9 cellular contexts compared by ENCODE assay signal in the genomic region with DNA sequence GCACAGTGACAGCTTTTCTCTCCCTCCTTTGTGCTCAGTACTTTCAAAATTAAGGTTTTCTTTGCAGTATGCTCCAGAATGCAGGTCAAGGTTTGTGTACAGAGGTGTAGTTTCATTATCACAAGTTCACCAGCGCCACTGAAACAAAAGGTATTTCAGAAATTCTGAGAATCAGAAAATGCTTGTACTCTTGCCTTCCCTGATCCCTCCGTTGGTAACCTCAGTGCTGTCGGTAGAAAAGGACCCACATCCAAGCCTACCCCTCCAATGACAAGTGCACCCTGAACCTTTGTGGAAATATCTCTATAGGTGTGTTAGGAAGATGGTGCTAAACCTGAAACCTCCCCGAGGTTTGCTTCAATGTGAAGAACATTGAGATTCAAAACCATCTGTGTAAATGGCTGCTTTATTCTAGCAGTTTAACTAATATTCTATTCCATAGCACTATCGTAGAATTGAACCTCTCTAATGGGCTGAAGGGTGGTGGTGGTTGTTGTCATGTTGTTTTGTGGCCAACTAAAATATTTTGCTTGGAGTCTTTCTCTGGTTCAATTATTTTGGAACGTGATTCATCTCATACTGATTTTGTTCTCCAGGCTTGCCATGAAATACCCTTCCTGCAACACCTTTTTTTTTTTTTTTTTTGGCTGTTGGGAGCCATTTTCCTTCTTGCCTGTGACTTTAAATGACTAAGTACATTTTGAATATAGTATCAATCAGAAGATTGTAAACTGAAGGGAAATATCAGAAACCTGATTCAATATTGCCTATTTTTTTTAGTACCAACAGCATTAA. TPM values are rescaled to one million over a fixed set of nuclear protein-coding genes. Genes with fewer than 3 reads are reported as not detected.
DNase-seq lines count a peak whose midpoint lies in the region; ATAC-seq, FAIRE-seq and TF ChIP-seq lines count a peak whose summit lies in the region.
"Had no signal": no experiment of that assay in that cellular context is flagged by ENCODE, and none has a peak within 500 bp of the region (broad histone marks: within the 10 kb centered on the region; RNA-seq: fewer than 3 reads in every experiment).

No MANE protein-coding gene starts in this region.

- peaks cover 21% of the 10 kb centered on the region for H3K4me1 Mint-ChIP-seq in stimulated activated effector memory CD8-positive, alpha-beta T cell treated with anti-CD3 and anti-CD28 coated beads, Interleukin-12 subunit alpha, Interleukin-12 subunit beta, amount 100 ng/mL, for 72 hours

- DNase-seq in NCI-H2227 (lab: John Stamatoyannopoulos, UW; ENCODE audit: unreplicated experiment) (peak; percentile 16), dermis blood vessel endothelial cell (peak; percentile 43), urothelium cell line (ENCODE audit: low spot score) (no peak)
- peak in 1 of 2 donors; percentile 59 for DNase-seq in stimulated activated effector memory CD8-positive, alpha-beta T cell treated with anti-CD3 and anti-CD28 coated beads, Interleukin-12 subunit alpha, Interleukin-12 subunit beta, amount 100 ng/mL, for 72 hours (ENCODE audit: low spot score in 2 of 2)
- DNase-seq: H9 had no signal

- H3K9me3 Mint-ChIP-seq in stimulated activated effector memory CD8-positive, alpha-beta T cell treated with anti-CD3 and anti-CD28 coated beads, Interleukin-12 subunit alpha, Interleukin-12 subunit beta, amount 100 ng/mL, for 72 hours, result no peaks in the 10 kb centered on the region
- H3K9me3 Mint-ChIP-seq: H9, neural progenitor cell had no signal

- peak overlapping the region; percentile 55 for H3K4me3 Mint-ChIP-seq in stimulated activated effector memory CD8-positive, alpha-beta T cell treated with anti-CD3 and anti-CD28 coated beads, Interleukin-12 subunit alpha, Interleukin-12 subunit beta, amount 100 ng/mL, for 72 hours
- H3K4me3 Mint-ChIP-seq: H9, neural progenitor cell had no signal

- no peak for FAIRE-seq in urothelium cell line (lab: Jason Lieb, UNC)

- ATAC-seq in stimulated activated effector memory CD8-positive, alpha-beta T cell treated with anti-CD3 and anti-CD28 coated beads, Interleukin-12 subunit alpha, Interleukin-12 subunit beta, amount 100 ng/mL, for 72 hours, result peak; percentile 70
- ATAC-seq in GM21381 (IDR thresholded peaks at IDR 0.05; ENCODE audit: unreplicated experiment) (no peak), GM18873 (IDR thresholded peaks at IDR 0.05; ENCODE audit: low FRiP score, unreplicated experiment) (no peak)

- H3K36me3 Mint-ChIP-seq in stimulated activated effector memory CD8-positive, alpha-beta T cell treated with anti-CD3 and anti-CD28 coated beads, Interleukin-12 subunit alpha, Interleukin-12 subunit beta, amount 100 ng/mL, for 72 hours, result no peaks in the 10 kb centered on the region

- peak overlapping the region; percentile 14 for H3K27ac Mint-ChIP-seq in stimulated activated effector memory CD8-positive, alpha-beta T cell treated with anti-CD3 and anti-CD28 coated beads, Interleukin-12 subunit alpha, Interleukin-12 subunit beta, amount 100 ng/mL, for 72 hours
- H3K27ac Mint-ChIP-seq: neural progenitor cell had no signal

- peak; percentile 47 for TF ChIP-seq POLR2A in GM19099 (IDR thresholded peaks at IDR 0.05; ENCODE audit: extremely low read depth, insufficient read length, low read depth)

RNA-seq across cellular contexts. Expression of a gene that starts 20.7 kb away (rescaled TPM):
- total RNA-seq in dermis blood vessel endothelial cell, result 92.4 and 113 TPM in 2 replicates
